In the genomic region with DNA sequence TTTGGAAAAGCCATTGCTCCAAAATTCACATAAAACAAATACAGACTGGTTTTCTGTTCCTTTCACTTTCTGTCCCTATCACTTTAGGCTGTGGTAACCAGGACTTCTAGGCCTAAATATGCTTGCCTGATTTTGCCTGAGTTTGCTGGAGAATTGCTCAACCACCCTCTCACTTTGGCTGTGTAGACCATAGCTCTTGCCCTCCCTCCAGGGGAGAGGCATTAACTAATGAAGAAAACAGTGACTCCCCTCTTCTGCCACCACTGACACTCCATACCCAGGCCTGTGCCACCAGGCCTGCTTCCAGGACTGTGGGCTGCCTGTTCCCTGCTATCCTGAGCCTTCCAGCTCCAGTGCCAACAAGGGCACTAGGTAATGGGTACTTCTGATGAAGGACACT, we compare ENCODE assay signal across 10 cellular contexts.
DNase-seq lines count a peak whose midpoint lies in the region; ATAC-seq and TF ChIP-seq lines count a peak whose summit lies in the region.
"Had no signal": no experiment of that assay in that cellular context is flagged by ENCODE, and none has a peak within 500 bp of the region (broad histone marks: within the 10 kb centered on the region; RNA-seq: fewer than 3 reads in every experiment).

No MANE protein-coding gene starts in this region.

- no TSS peak for BruUV-seq in IMR-90 (replicated peaks; lab: Mats Ljungman, UMichigan)

- H2AK5ac ChIP-seq in IMR-90 (ENCODE audit: low read depth, low read length): peak overlapping the region; percentile 57

- H2AFZ ChIP-seq in IMR-90 (replicated peaks; ENCODE audit: low read length, poor library complexity) (peak overlapping the region; percentile 80), smooth muscle cell (ENCODE audit: low read depth) (no peak overlapping the region)

- peaks cover 33% of the 10 kb centered on the region for H3K4me1 ChIP-seq in IMR-90 (ENCODE audit: control insufficient read depth, insufficient read depth, low read length)
- H3K4me1 ChIP-seq in smooth muscle cell (ENCODE audit: low read depth): peaks cover 44% of the 10 kb centered on the region

- H3K79me2 ChIP-seq in smooth muscle cell (ENCODE audit: low read depth): no peaks in the 10 kb centered on the region

- H2AK9ac ChIP-seq in IMR-90 (replicated peaks; ENCODE audit: low read depth, low read length, poor library complexity): peak overlapping the region; percentile 32

- H3K23ac ChIP-seq in IMR-90 (ENCODE audit: low read depth, low read length): peak overlapping the region; percentile 82

- H4K20me1 ChIP-seq in IMR-90 (ENCODE audit: insufficient read depth, low read length) (peaks cover 4% of the 10 kb centered on the region; the same call in 1 of the 2 replicates), smooth muscle cell (ENCODE audit: low read depth) (no peaks in the 10 kb centered on the region)

- H3F3A ChIP-seq in smooth muscle cell (ENCODE audit: low read depth): peaks cover 41% of the 10 kb centered on the region

- in situ Hi-C loops in IMR-90 (cut with MboI; ENCODE audit: low sequenced_read_pairs): no loop called here

- H2BK20ac ChIP-seq in IMR-90 (ENCODE audit: low read depth, low read length): peak overlapping the region; percentile 87

- dilution Hi-C loops in IMR-90 (cut with HindIII; ENCODE audit: low sequenced_read_pairs, unreplicated experiment): no loop called here

- H3K4ac ChIP-seq in IMR-90 (ENCODE audit: low read depth, low read length): peak overlapping the region; percentile 92

- intact Hi-C loops in IMR-90 (cut with micrococcal nuclease): no loop called here

- TF ChIP-seq RAD21 in IMR-90 (IDR thresholded peaks at IDR 0.05; ENCODE audit: low read length): no peak

- H3K4me2 ChIP-seq in IMR-90 (ENCODE audit: low read depth, low read length): no peak overlapping the region
- H3K4me2 ChIP-seq in smooth muscle cell: peak overlapping the region; percentile 76

- no peak overlapping the region for H3K56ac ChIP-seq in IMR-90 (ENCODE audit: extremely low read depth, insufficient read depth, low read length)

- H2BK120ac ChIP-seq in IMR-90 (ENCODE audit: low read depth, low read length): peak overlapping the region; percentile 80

- H4K91ac ChIP-seq in IMR-90 (ENCODE audit: insufficient read depth, low read depth, low read length): peak overlapping the region; percentile 83

- peak overlapping the region; percentile 8 to 88; a peak in 3 of 4 replicates for H4K8ac ChIP-seq in IMR-90 (ENCODE audit: low read depth in 2 of 2, low read length in 2 of 2)

- POLR2A ChIA-PET in IMR-90 (lab: Charles Lee; ENCODE audit: unreplicated experiment) (no interaction called here), T-cell (lab: Charles Lee) (interaction anchor here (0.6 to 0.7 kb wide), 3 partner anchors 14 to 354 kb away, joined by 3 to 6 read pairs (median 4); no protein-coding TSS in a partner anchor)

- H3K79me1 ChIP-seq in IMR-90 (ENCODE audit: low read depth in 1 of 2, low read length in 2 of 2): peaks cover 0 to 8% of the 10 kb centered on the region in 2 experiments; a peak in 1 of 4 replicates

- peaks cover 3% of the 10 kb centered on the region for H3K36me3 Mint-ChIP-seq in T-cell

- peak overlapping the region; percentile 83 for H2BK5ac ChIP-seq in IMR-90 (ENCODE audit: low read depth, low read length, poor library complexity, severe bottlenecking)

- peak overlapping the region; percentile 96 for H3K18ac ChIP-seq in IMR-90 (ENCODE audit: low read depth, low read length)

- no peaks in the 10 kb centered on the region for H3K9me3 Mint-ChIP-seq in T-cell

- H4K5ac ChIP-seq in IMR-90 (ENCODE audit: low read depth, low read length): peak overlapping the region; percentile 95

- DNase-seq in IMR-90 (no peak), T-cell (no peak), fibroblast of pulmonary artery (ENCODE audit: low read depth) (peak; percentile 43), smooth muscle cell (lab: John Stamatoyannopoulos, UW; ENCODE audit: unreplicated experiment) (no peak), NCI-H526 treated with DMSO at 0.1 percent for 48 hours (lab: John Stamatoyannopoulos, UW) (no peak), NCI-H1092 (lab: John Stamatoyannopoulos, UW) (no peak), cerebellar cortex (ENCODE audit: low spot score) (no peak), NCI-H345 treated with DMSO at 0.1 percent for 48 hours (lab: John Stamatoyannopoulos, UW; ENCODE audit: unreplicated experiment) (no peak)
- DNase-seq: NCI-H2171 treated with DMSO at 0.1 percent for 48 hours, pancreas had no signal

- H3K9ac ChIP-seq in IMR-90 (ENCODE audit: low read depth, low read length) (peak overlapping the region; percentile 2; the same call in 1 of the 2 replicates), smooth muscle cell (ENCODE audit: low read depth) (peak overlapping the region; percentile 17)

- TF ChIP-seq POLR2A in IMR-90 (IDR thresholded peaks at IDR 0.05; ENCODE audit: low read depth, low read length): no peak

- no peak for TF ChIP-seq CTCF in IMR-90 (conservative IDR thresholded peaks at IDR 0.05; ENCODE audit: low read depth, low read length)
- no peak for TF ChIP-seq CTCF in fibroblast of pulmonary artery (IDR thresholded peaks at IDR 0.05; ENCODE audit: low read length, missing control alignments)
- no peak for TF ChIP-seq CTCF in smooth muscle cell (IDR thresholded peaks at IDR 0.05; ENCODE audit: borderline replicate concordance, insufficient read depth, poor library complexity, severe bottlenecking)

- peaks cover 54 to 63% (median 60%) of the 10 kb centered on the region in 3 donors for H3K4me1 Mint-ChIP-seq in T-cell

- H3K4me3 Mint-ChIP-seq in T-cell: peak overlapping the region in 2 of 3 donors; percentile 1 to 72

- H3K4me3 ChIP-seq in IMR-90 (ENCODE audit: insufficient read depth, low read depth, low read length) (no peak overlapping the region), fibroblast of pulmonary artery (replicated peaks; ENCODE audit: low read depth, low read length) (no peak overlapping the region), smooth muscle cell (no peak overlapping the region)
- H3K4me3 ChIP-seq: pancreas had no signal

- no peaks in the 10 kb centered on the region for H3K27me3 Mint-ChIP-seq in T-cell

- CTCF ChIA-PET in IMR-90 (lab: Yijun Ruan, JAX): interaction anchor here (0.7 to 1.2 kb wide), 2 partner anchors 22 to 119 kb away, joined by 3 to 4 read pairs; no protein-coding TSS in a partner anchor
- CTCF ChIA-PET in T-cell (lab: Charles Lee): interaction anchor here (0.6 to 0.7 kb wide), 2 partner anchors 46 to 551 kb away, joined by 3 to 4 read pairs; no protein-coding TSS in a partner anchor

- H3K9me3 ChIP-seq in IMR-90 (ENCODE audit: control insufficient read depth, insufficient read depth, low read length) (no peaks in the 10 kb centered on the region), smooth muscle cell (replicated peaks; ENCODE audit: low read depth) (no peaks in the 10 kb centered on the region)
- H3K9me3 ChIP-seq: pancreas had no signal

- peak overlapping the region; percentile 42; the same call in 1 of the 2 replicates for H3K27ac ChIP-seq in IMR-90 (ENCODE audit: insufficient read depth, low read length)
- peak overlapping the region; percentile 100 for H3K27ac ChIP-seq in smooth muscle cell (ENCODE audit: low read depth)

- H3K9me1 ChIP-seq in IMR-90 (ENCODE audit: insufficient read depth, low read length): peaks cover 29% of the 10 kb centered on the region

- H3K14ac ChIP-seq in IMR-90 (replicated peaks; ENCODE audit: low read depth, low read length): peak overlapping the region; percentile 84

- ATAC-seq in IMR-90 (ENCODE audit: low read depth) (no peak), T-cell (replicated peaks in 1 of 4) (no peak)
- ATAC-seq: pancreas had no signal

- H3K36me3 ChIP-seq in IMR-90 (ENCODE audit: control insufficient read depth, insufficient read depth, low read length) (no peaks in the 10 kb centered on the region), smooth muscle cell (ENCODE audit: low read depth) (no peaks in the 10 kb centered on the region)
- H3K36me3 ChIP-seq: pancreas had no signal

- H2BK15ac ChIP-seq in IMR-90 (ENCODE audit: low read depth, low read length): peak overlapping the region; percentile 90; the same call in 2 of the 3 replicates

- peak overlapping the region; percentile 92 to 95 for H3K27ac Mint-ChIP-seq in T-cell

- no peaks in the 10 kb centered on the region for H3K27me3 ChIP-seq in IMR-90 (ENCODE audit: control insufficient read depth, insufficient read depth, low read length)
- H3K27me3 ChIP-seq in smooth muscle cell (ENCODE audit: low read depth): no peaks in the 10 kb centered on the region
- H3K27me3 ChIP-seq: pancreas had no signal

TF ChIP-seq in IMR-90, 13 proteins besides CTCF, POLR2A, EP300 and RAD21:
- peak; percentile 78 for TF ChIP-seq CEBPB (IDR thresholded peaks at IDR 0.05; ENCODE audit: low read depth, low read length)
- no peak for TF ChIP-seq RFX5 (IDR thresholded peaks at IDR 0.05; ENCODE audit: low read depth, low read length)
- TF ChIP-seq MXI1 (IDR thresholded peaks at IDR 0.05; ENCODE audit: borderline replicate concordance, low read depth, low read length): no peak
- no peak for TF ChIP-seq RCOR1 (IDR thresholded peaks at IDR 0.05; ENCODE audit: insufficient replicate concordance, low read length)
